In the genomic region with DNA sequence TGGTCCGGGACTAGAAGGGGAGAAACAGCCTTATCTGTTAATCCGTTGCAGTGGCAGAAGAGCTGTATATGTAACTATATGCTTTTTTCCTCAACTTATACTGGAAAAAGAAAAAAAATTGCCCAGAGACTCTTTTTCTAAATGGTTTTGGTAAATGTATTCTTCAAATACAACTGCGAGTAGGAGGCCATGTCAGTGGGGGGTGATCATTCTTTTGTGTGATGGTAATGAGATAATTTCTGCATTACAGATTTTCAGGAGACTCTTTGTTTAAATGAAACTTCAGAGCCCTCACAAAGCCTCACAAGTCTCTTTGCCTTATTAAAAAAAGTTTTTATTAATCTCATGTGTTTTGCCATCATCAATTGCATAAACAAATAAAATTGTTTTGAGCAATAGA, we compare ENCODE assay signal across 3 cellular contexts.
TF ChIP-seq lines count a peak whose summit lies in the region.

No MANE protein-coding gene starts in this region.

TF ChIP-seq in SK-N-SH, 30 proteins besides CTCF, POLR2A, EP300 and RAD21:
- TF ChIP-seq EZH2phosphoT487 (IDR thresholded peaks at IDR 0.05; ENCODE audit: borderline replicate concordance, low read depth) = no peak
- no peak for TF ChIP-seq REST (IDR thresholded peaks at IDR 0.05; ENCODE audit: low read depth, low read length)
- no peak for TF ChIP-seq JUND (IDR thresholded peaks at IDR 0.05)
- TF ChIP-seq, protein P1, sequence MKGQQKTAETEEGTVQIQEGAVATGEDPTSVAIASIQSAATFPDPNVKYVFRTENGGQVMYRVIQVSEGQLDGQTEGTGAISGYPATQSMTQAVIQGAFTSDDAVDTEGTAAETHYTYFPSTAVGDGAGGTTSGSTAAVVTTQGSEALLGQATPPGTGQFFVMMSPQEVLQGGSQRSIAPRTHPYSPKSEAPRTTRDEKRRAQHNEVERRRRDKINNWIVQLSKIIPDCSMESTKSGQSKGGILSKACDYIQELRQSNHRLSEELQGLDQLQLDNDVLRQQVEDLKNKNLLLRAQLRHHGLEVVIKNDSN (IDR thresholded peaks at IDR 0.05; ENCODE audit: borderline replicate concordance, low read depth) = no peak
- no peak for TF ChIP-seq NRF1 (IDR thresholded peaks at IDR 0.05; ENCODE audit: low read depth, low read length)

TF ChIP-seq in SK-N-SH treated with all-trans-retinoic acid at 6 μM for 48 hours, 23 proteins besides CTCF, POLR2A, EP300 and RAD21:
- TF ChIP-seq, protein P2, sequence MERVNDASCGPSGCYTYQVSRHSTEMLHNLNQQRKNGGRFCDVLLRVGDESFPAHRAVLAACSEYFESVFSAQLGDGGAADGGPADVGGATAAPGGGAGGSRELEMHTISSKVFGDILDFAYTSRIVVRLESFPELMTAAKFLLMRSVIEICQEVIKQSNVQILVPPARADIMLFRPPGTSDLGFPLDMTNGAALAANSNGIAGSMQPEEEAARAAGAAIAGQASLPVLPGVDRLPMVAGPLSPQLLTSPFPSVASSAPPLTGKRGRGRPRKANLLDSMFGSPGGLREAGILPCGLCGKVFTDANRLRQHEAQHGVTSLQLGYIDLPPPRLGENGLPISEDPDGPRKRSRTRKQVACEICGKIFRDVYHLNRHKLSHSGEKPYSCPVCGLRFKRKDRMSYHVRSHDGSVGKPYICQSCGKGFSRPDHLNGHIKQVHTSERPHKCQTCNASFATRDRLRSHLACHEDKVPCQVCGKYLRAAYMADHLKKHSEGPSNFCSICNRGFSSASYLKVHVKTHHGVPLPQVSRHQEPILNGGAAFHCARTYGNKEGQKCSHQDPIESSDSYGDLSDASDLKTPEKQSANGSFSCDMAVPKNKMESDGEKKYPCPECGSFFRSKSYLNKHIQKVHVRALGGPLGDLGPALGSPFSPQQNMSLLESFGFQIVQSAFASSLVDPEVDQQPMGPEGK (CRISPR knock-in tag; IDR thresholded peaks at IDR 0.05; ENCODE audit: borderline replicate concordance) = no peak
- TF ChIP-seq POU6F1 (CRISPR knock-in tag; IDR thresholded peaks at IDR 0.05; ENCODE audit: borderline replicate concordance, low read depth) (no peak), CSRNP3 (CRISPR knock-in tag; IDR thresholded peaks at IDR 0.05) (no peak)

TF ChIP-seq in H1, 55 proteins besides CTCF, POLR2A, EP300 and RAD21:
- TF ChIP-seq RBBP5 (IDR thresholded peaks at IDR 0.05; ENCODE audit: borderline replicate concordance, low read depth, low read length) (no peak), BACH1 (IDR thresholded peaks at IDR 0.05; ENCODE audit: low read length) (no peak), KDM4A (IDR thresholded peaks at IDR 0.05; ENCODE audit: low read depth, low read length, severe bottlenecking) (no peak), POLR2AphosphoS5 (IDR thresholded peaks at IDR 0.05; ENCODE audit: low read depth, low read length) (no peak), BCL11A (IDR thresholded peaks at IDR 0.05; ENCODE audit: low read depth in 2 of 2, low read length in 2 of 2) (no peak), GABPA (IDR thresholded peaks at IDR 0.05; ENCODE audit: borderline replicate concordance, insufficient read depth, low read length) (no peak), PHF8 (conservative IDR thresholded peaks at IDR 0.05; ENCODE audit: low read depth, low read length) (no peak), TEAD4 (IDR thresholded peaks at IDR 0.05; ENCODE audit: low read depth, low read length) (no peak)
